8 cellular contexts compared by ENCODE assay signal in the genomic region with DNA sequence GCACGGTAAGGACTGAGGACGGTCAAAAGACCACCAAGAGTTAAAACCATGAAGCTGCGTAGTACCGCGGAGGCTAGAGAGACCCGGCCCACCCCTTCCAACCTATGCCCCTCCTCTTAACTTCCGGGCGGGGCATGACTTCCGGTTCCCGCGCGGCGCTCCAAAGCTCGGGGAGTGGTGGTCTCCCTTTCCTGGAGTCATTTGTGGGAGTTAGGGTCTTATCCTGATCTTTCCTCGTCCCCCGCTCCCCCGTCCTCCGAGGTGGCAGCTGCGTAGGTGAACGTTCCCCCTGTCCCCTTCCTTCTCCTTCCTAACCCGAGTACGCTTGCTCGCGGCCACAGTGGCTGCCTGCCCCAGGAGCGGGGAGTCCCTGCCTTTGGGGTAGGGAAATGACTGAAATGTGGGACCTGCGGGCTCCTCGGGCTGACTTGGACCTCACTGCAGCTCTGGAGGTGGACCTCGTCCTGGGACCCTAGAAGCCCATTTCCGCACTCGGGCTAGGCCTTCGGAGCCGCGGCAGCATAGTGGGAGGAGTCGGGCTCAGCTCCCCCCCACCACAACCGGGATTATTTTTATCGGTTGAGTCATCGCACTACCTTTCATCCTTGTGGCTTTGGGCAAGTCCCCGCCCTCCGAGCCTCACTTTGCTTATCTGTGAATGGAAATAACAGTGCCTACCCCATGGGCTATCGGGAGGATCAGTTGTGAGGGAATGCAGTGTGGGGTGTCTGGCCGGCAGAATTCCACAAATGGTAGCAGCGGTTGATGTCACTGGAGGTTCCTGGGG. TPM values are rescaled to one million over a fixed set of nuclear protein-coding genes. Genes with fewer than 3 reads are reported as not detected.
DNase-seq lines count a peak whose midpoint lies in the region; ATAC-seq and TF ChIP-seq lines count a peak whose summit lies in the region.

No MANE protein-coding gene starts in this region.

- DNase-seq in GM13977 (ENCODE audit: low spot score), result peak; percentile 70
- DNase-seq in NCI-H1694 (lab: John Stamatoyannopoulos, UW), result peak; percentile 70
- peak; percentile 71 to 94 (median 84) for DNase-seq in T-helper 1 cell
- peak; percentile 98 for DNase-seq in amniotic epithelial cell (ENCODE audit: low read depth)
- DNase-seq in left cardiac atrium, result peak; percentile 91
- DNase-seq in progenitor cell of endocrine pancreas (ENCODE audit: low spot score, unreplicated experiment), result peak; percentile 64
- peak; percentile 91 for DNase-seq in upper lobe of right lung

- peak overlapping the region; percentile 99 for H3K27ac ChIP-seq in upper lobe of right lung

- no peaks in the 10 kb centered on the region for H3K9me3 ChIP-seq in upper lobe of right lung

- no peaks in the 10 kb centered on the region for H3K36me3 ChIP-seq in upper lobe of right lung

- TF ChIP-seq CTCF in GM13977 (IDR thresholded peaks at IDR 0.05; ENCODE audit: extremely low read depth, insufficient read depth, missing control alignments) (no peak), progenitor cell of endocrine pancreas (IDR thresholded peaks at IDR 0.05; ENCODE audit: unreplicated experiment) (no peak), upper lobe of right lung (IDR thresholded peaks at IDR 0.05) (no peak)

- no peaks in the 10 kb centered on the region for H3K27me3 ChIP-seq in upper lobe of right lung

- peak overlapping the region; percentile 99 for H3K4me3 ChIP-seq in upper lobe of right lung

- H3K4me1 Mint-ChIP-seq in progenitor cell of endocrine pancreas (ENCODE audit: low read depth), result peaks cover 25% of the 10 kb centered on the region

- intact Hi-C loops in left cardiac atrium (cut with DNase I) (no loop called here), upper lobe of right lung (cut with DNase I) (no loop called here)

- no peaks in the 10 kb centered on the region for H3K9me3 Mint-ChIP-seq in progenitor cell of endocrine pancreas (ENCODE audit: low read depth)

- peaks cover 17% of the 10 kb centered on the region for H3K4me1 ChIP-seq in upper lobe of right lung

- H3K27me3 Mint-ChIP-seq in progenitor cell of endocrine pancreas, result no peaks in the 10 kb centered on the region

- peaks cover 4% of the 10 kb centered on the region for H3K36me3 Mint-ChIP-seq in progenitor cell of endocrine pancreas (ENCODE audit: insufficient read depth)

- H3K4me3 Mint-ChIP-seq in progenitor cell of endocrine pancreas (ENCODE audit: low read depth), result peak overlapping the region; percentile 97

- in situ Hi-C loops in GM13977 (cut with MboI; ENCODE audit: low pct_unique_long_range_greater_than_20kb, low sequenced_read_pairs, unreplicated experiment), result no loop called here

- peak overlapping the region; percentile 97 for H3K27ac Mint-ChIP-seq in progenitor cell of endocrine pancreas

- ATAC-seq in HG02884 (IDR thresholded peaks at IDR 0.05; ENCODE audit: unreplicated experiment) (peak; percentile 50), left cardiac atrium (peak; percentile 97), upper lobe of right lung (peak; percentile 93)

RNA-seq across cellular contexts. Expression of a gene that starts 24.1 kb away (rescaled TPM):
- total RNA-seq in left cardiac atrium, result not detected
- 1.5 and 3.1 TPM in 2 replicates for total RNA-seq in progenitor cell of endocrine pancreas
- total RNA-seq in upper lobe of right lung, result not detected

RNA-seq across cellular contexts. Expression of a gene that starts 26.9 kb away (rescaled TPM):
- total RNA-seq in left cardiac atrium (100 to 1,000 TPM; 149 to 170 TPM), progenitor cell of endocrine pancreas (287 and 288 TPM in 2 replicates), upper lobe of right lung (234 TPM)

RNA-seq across cellular contexts. Expression of a gene that starts 48.7 kb away (rescaled TPM):
- total RNA-seq in left cardiac atrium (not detected), progenitor cell of endocrine pancreas (0.58 TPM in 1 of 2 replicates, not detected in the other), upper lobe of right lung (not detected)

Comparison
In these comparisons a context has a peak if more than half of its experiments do, and no peak if none do; other contexts are left out.
1. Peak in every context shown above with its lines: DNase-seq, ATAC-seq, H3K4me3 ChIP-seq and H3K27ac ChIP-seq.